ENCODE assay signal across 9 cellular contexts in genomic region chr12:6570264-6570887, GRCh38.
DNase-seq lines count a peak whose midpoint lies in the region; ATAC-seq and TF ChIP-seq lines count a peak whose summit lies in the region.
"Had no signal": no experiment of that assay in that cellular context is flagged by ENCODE, and none has a peak within 500 bp of the region (broad histone marks: within the 10 kb centered on the region; RNA-seq: fewer than 3 reads in every experiment).

No MANE protein-coding gene starts in this region.

- H3K4me3 Mint-ChIP-seq in stimulated activated naive B cell treated with anti-CD40 and anti-IgM and Interleukin-4, amounts not matched to agents 10 μg/mL and 1 μg/mL and 100 μg/mL, for 72 hours: peak overlapping the region; percentile 26 to 60

- peaks cover 31 to 47% of the 10 kb centered on the region in 2 donors for H3K4me1 Mint-ChIP-seq in stimulated activated naive B cell treated with anti-CD40 and anti-IgM and Interleukin-4, amounts not matched to agents 10 μg/mL and 1 μg/mL and 100 μg/mL, for 72 hours

- TF ChIP-seq CTCF in AG04449 (IDR thresholded peaks at IDR 0.05; ENCODE audit: insufficient read depth, low read length, missing control alignments): peak; percentile 60

- POLR2A ChIA-PET in AG04449 (lab: Yijun Ruan, JAX): interaction anchor here (1.5 kb wide), 1 partner anchor 36 kb away, joined by 7 read pairs; the partner anchor contains the start of gene GAPDH

- H3K4me3 ChIP-seq in AG04449 (ENCODE audit: low read depth, low read length): no peak overlapping the region
- H3K4me3 ChIP-seq: uterus had no signal

- peak overlapping the region; percentile 71 for H3K27ac Mint-ChIP-seq in stimulated activated naive B cell treated with anti-CD40 and anti-IgM and Interleukin-4, amounts not matched to agents 10 μg/mL and 1 μg/mL and 100 μg/mL, for 72 hours

- H3K9me3 Mint-ChIP-seq in stimulated activated naive B cell treated with anti-CD40 and anti-IgM and Interleukin-4, amounts not matched to agents 10 μg/mL and 1 μg/mL and 100 μg/mL, for 72 hours: no peaks in the 10 kb centered on the region

- CTCF ChIA-PET in AG04449 (lab: Yijun Ruan, JAX): interaction anchor here (0.7 to 2.4 kb wide), 13 partner anchors 10 to 256 kb away, joined by 3 to 10 read pairs (median 5); no protein-coding TSS in a partner anchor

- DNase-seq in AG04449 (ENCODE audit: low read depth, low spot score): no peak
- DNase-seq in GM03348 (ENCODE audit: low spot score): peak; percentile 65
- peak; percentile 73 for DNase-seq in NCI-H2227 (lab: John Stamatoyannopoulos, UW; ENCODE audit: unreplicated experiment)
- DNase-seq in activated T-cell treated with anti-CD3 and anti-CD28 coated beads, Interleukin-2, amount 50 U/mL, for 48 hours: peak; percentile 66 to 68
- peak; percentile 47 for DNase-seq in hepatic stellate cell (ENCODE audit: low spot score)
- peak; percentile 28 for DNase-seq in stimulated activated naive B cell treated with anti-CD40 and anti-IgM and Interleukin-4, amounts not matched to agents 10 μg/mL and 1 μg/mL and 100 μg/mL, for 72 hours

- H3K36me3 Mint-ChIP-seq in stimulated activated naive B cell treated with anti-CD40 and anti-IgM and Interleukin-4, amounts not matched to agents 10 μg/mL and 1 μg/mL and 100 μg/mL, for 72 hours: peaks cover 42 to 61% of the 10 kb centered on the region in 2 donors

- H3K27me3 Mint-ChIP-seq in stimulated activated naive B cell treated with anti-CD40 and anti-IgM and Interleukin-4, amounts not matched to agents 10 μg/mL and 1 μg/mL and 100 μg/mL, for 72 hours: no peaks in the 10 kb centered on the region

- peak in 1 of 2 donors; percentile 31 for ATAC-seq in stimulated activated naive B cell treated with anti-CD40 and anti-IgM and Interleukin-4, amounts not matched to agents 10 μg/mL and 1 μg/mL and 100 μg/mL, for 72 hours (replicated peaks)
- ATAC-seq in GM19035 (IDR thresholded peaks at IDR 0.05; ENCODE audit: unreplicated experiment): no peak
- no peak for ATAC-seq in HG03432 (IDR thresholded peaks at IDR 0.05; ENCODE audit: unreplicated experiment)
